9 cellular contexts compared by ENCODE assay signal in the genomic region with DNA sequence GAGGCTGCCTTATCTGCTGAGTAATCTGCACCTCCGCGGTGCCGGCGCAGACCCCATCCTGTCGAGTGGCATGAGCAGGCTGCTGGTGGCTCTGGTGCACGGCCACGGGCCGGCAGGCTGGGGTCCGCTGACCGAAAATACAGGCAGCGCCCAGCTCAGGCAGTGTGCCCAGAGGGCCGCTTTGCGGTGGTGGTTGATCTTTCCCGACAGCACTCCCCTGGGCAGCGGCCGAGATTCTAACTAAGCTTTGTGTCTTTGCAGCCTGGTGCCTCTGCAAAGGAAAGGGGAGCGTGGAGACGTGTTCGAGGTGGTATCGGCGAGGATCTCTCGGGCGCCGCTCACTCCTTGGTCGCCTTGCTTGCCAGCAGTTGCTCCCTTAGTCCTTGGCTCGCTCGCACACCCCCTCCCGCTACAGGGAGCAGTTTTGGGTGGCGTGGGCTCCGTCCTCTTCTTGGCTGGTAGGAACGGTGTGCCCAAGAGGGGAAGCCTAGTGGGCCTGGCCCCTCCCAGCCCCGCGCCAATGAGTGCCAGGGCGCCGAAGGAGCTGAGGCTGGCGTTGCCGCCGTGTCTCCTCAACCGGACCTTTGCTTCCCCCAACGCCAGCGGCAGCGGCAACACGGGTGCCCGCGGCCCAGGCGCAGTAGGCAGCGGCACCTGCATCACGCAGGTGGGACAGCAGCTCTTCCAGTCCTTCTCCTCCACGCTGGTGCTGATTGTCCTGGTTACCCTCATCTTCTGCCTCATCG. TPM values are rescaled to one million over a fixed set of nuclear protein-coding genes. Genes with fewer than 3 reads are reported as not detected.
A peak's percentile ranks its signal among the peaks of the same experiment; 100 is the strongest.
DNase-seq lines count a peak whose midpoint lies in the region; ATAC-seq and TF ChIP-seq lines count a peak whose summit lies in the region.
"Had no signal": no experiment of that assay in that cellular context is flagged by ENCODE, and none has a peak within 500 bp of the region (broad histone marks: within the 10 kb centered on the region; RNA-seq: fewer than 3 reads in every experiment).

No MANE protein-coding gene starts in this region.

- H3K79me2 ChIP-seq in PC-3 (ENCODE audit: low read length) (no peaks in the 10 kb centered on the region), MM.1S (ENCODE audit: low read length) (no peaks in the 10 kb centered on the region)

- H3K9ac ChIP-seq in NT2/D1 (ENCODE audit: insufficient read length, low read depth) (peak overlapping the region; percentile 51), PC-3 (ENCODE audit: low read length) (no peak overlapping the region), MM.1S (ENCODE audit: low read length) (no peak overlapping the region)

- no peak overlapping the region for H3K4me2 ChIP-seq in PC-3 (ENCODE audit: low read length)
- H3K4me2 ChIP-seq in MM.1S (ENCODE audit: low read depth, low read length): no peak overlapping the region

- H3K27ac ChIP-seq in PC-3 (ENCODE audit: low read length): no peak overlapping the region
- H3K27ac ChIP-seq in MM.1S (ENCODE audit: low read length): no peak overlapping the region

- POLR2A ChIA-PET in PC-3 (lab: Charles Lee; ENCODE audit: unreplicated experiment): no interaction called here

- H3K9me3 ChIP-seq in NT2/D1 (ENCODE audit: insufficient read depth, low read length) (no peaks in the 10 kb centered on the region), PC-3 (ENCODE audit: low read length) (no peaks in the 10 kb centered on the region), MM.1S (replicated peaks; ENCODE audit: insufficient read depth, low read length) (no peaks in the 10 kb centered on the region)

- no peaks in the 10 kb centered on the region for H4K20me1 ChIP-seq in PC-3 (ENCODE audit: low read length)
- no peaks in the 10 kb centered on the region for H4K20me1 ChIP-seq in MM.1S (ENCODE audit: insufficient read depth, low read length)

- in situ Hi-C loops in G401 (cut with HindIII; ENCODE audit: low sequenced_read_pairs): no loop called here

- CTCF ChIA-PET in PC-3 (lab: Charles Lee): no interaction called here

- no peaks in the 10 kb centered on the region for H3K9me2 ChIP-seq in PC-3 (replicated peaks; ENCODE audit: low read length)
- no peaks in the 10 kb centered on the region for H3K9me2 ChIP-seq in MM.1S (replicated peaks; ENCODE audit: insufficient read depth, low read length)

- H3K4me3 ChIP-seq in NT2/D1 (ENCODE audit: insufficient read length, low read depth) (peak overlapping the region; percentile 56), fibroblast of villous mesenchyme (ENCODE audit: low read depth, low read length) (peak overlapping the region; percentile 21), PC-3 (ENCODE audit: low read length) (no peak overlapping the region), MM.1S (ENCODE audit: low read length) (no peak overlapping the region)

- H3K4me1 ChIP-seq in NT2/D1 (ENCODE audit: insufficient read depth, insufficient read length): peaks cover 5% of the 10 kb centered on the region
- H3K4me1 ChIP-seq in PC-3 (ENCODE audit: insufficient read depth, low read length): no peaks in the 10 kb centered on the region
- no peaks in the 10 kb centered on the region for H3K4me1 ChIP-seq in MM.1S (ENCODE audit: low read length)

- H3F3A ChIP-seq in PC-3 (ENCODE audit: low read length, unreplicated experiment) (no peaks in the 10 kb centered on the region), MM.1S (ENCODE audit: insufficient read depth, low read length) (no peaks in the 10 kb centered on the region)

- ATAC-seq in PC-3: no peak

- DNase-seq in G401 (ENCODE audit: low spot score) (peak; percentile 43), NT2/D1 (ENCODE audit: low read depth, low spot score) (no peak), fibroblast of villous mesenchyme (ENCODE audit: low read depth) (no peak), posterior vena cava (ENCODE audit: low spot score) (peak; percentile 77), midbrain (lab: John Stamatoyannopoulos, UW) (no peak), PC-3 (no peak), CD1c-positive myeloid dendritic cell (ENCODE audit: extremely low spot score) (no peak), MM.1S (no peak)
- DNase-seq: activated T-cell treated with anti-CD3 and anti-CD28 coated beads, Interleukin-2, amount 50 U/mL, for 4 hours had no signal

- no TSS peak for BruUV-seq in PC-3 (replicated peaks; lab: Mats Ljungman, UMichigan)

- no peak overlapping the region for H2AFZ ChIP-seq in PC-3 (ENCODE audit: low read length)
- H2AFZ ChIP-seq in MM.1S (ENCODE audit: low read length): no peak overlapping the region

- H3K36me3 ChIP-seq in NT2/D1 (ENCODE audit: insufficient read depth, insufficient read length, low read length) (no peaks in the 10 kb centered on the region), PC-3 (ENCODE audit: low read depth, low read length) (no peaks in the 10 kb centered on the region), MM.1S (replicated peaks; ENCODE audit: insufficient read depth, low read length) (no peaks in the 10 kb centered on the region)

- intact Hi-C loops in posterior vena cava (cut with DNase I) (no loop called here), PC-3 (cut with micrococcal nuclease) (no loop called here)

- TF ChIP-seq CTCF in fibroblast of villous mesenchyme (IDR thresholded peaks at IDR 0.05; ENCODE audit: insufficient read depth, low read depth, low read length): no peak
- no peak for TF ChIP-seq CTCF in PC-3 (conservative IDR thresholded peaks at IDR 0.05; ENCODE audit: low read depth, low read length)
- no peak for TF ChIP-seq CTCF in MM.1S (IDR thresholded peaks at IDR 0.05; ENCODE audit: low read length)

- H3K27me3 ChIP-seq in NT2/D1 (ENCODE audit: insufficient read depth, insufficient read length): peaks cover 34% of the 10 kb centered on the region
- peaks cover 45% of the 10 kb centered on the region for H3K27me3 ChIP-seq in PC-3 (ENCODE audit: low read length)
- H3K27me3 ChIP-seq in MM.1S (replicated peaks; ENCODE audit: insufficient read depth, low read length): no peaks in the 10 kb centered on the region

RNA-seq across cellular contexts. Expression of gene C11orf87, which starts 1.3 kb away (rescaled TPM):
- total RNA-seq in G401 (2014; rRNA removed; shearing (Covaris generic)): not detected in 2 replicates
- total RNA-seq in fibroblast of villous mesenchyme (not detected in 2 replicates), posterior vena cava (not detected), PC-3 (2014; rRNA removed) (not detected in 2 replicates)
- total RNA-seq: activated T-cell treated with anti-CD3 and anti-CD28 coated beads, Interleukin-2, amount 50 U/mL, for 4 hours had no signal

Comparison
In these comparisons a context has a peak if more than half of its experiments do, and no peak if none do; other contexts are left out.
1. DNase-seq: peak in G401 (single experiment) and posterior vena cava (single experiment); none in NT2/D1 (single experiment), fibroblast of villous mesenchyme (single experiment), midbrain (single experiment), PC-3 (single experiment), CD1c-positive myeloid dendritic cell (single experiment) and MM.1S (single experiment).
2. H3K4me3 ChIP-seq: peak in NT2/D1 (single experiment) and fibroblast of villous mesenchyme (single experiment); none in PC-3 (single experiment) and MM.1S (single experiment).